ENCODE assay signal across 1 cellular context in genomic region chr1:28509705-28510349, GRCh38.
TF ChIP-seq lines count a peak whose summit lies in the region.

No MANE protein-coding gene starts in this region.

TF ChIP-seq in GM12878, 131 proteins besides CTCF, POLR2A, EP300 and RAD21 (continued from another document and continues in another):
- TF ChIP-seq ZBTB4 (CRISPR knock-in tag; IDR thresholded peaks at IDR 0.05) = peak; percentile 35; the same call in 1 of the 2 replicates
- no peak for TF ChIP-seq SRF (IDR thresholded peaks at IDR 0.05; ENCODE audit: low read depth in 2 of 2, low read length in 2 of 2)
- peak; percentile 64 for TF ChIP-seq FOXM1 (IDR thresholded peaks at IDR 0.05; ENCODE audit: low read depth, low read length)
- peak; percentile 88 for TF ChIP-seq PML (IDR thresholded peaks at IDR 0.05; ENCODE audit: low read length)
- no peak for TF ChIP-seq SPI1 (IDR thresholded peaks at IDR 0.05; ENCODE audit: borderline replicate concordance, insufficient read depth, low read depth, low read length)
- TF ChIP-seq EGR1 (IDR thresholded peaks at IDR 0.05; ENCODE audit: borderline replicate concordance in 1 of 2, low read depth in 2 of 2, low read length in 2 of 2) = no peak
- no peak for TF ChIP-seq SP1 (IDR thresholded peaks at IDR 0.05; ENCODE audit: low read depth, low read length)
- TF ChIP-seq ETV6 (conservative IDR thresholded peaks at IDR 0.05 in 1 of 2, IDR thresholded peaks at IDR 0.05 in 1 of 2; ENCODE audit: borderline replicate concordance in 1 of 2, low read depth in 1 of 2) = no peak
- 0 out of 2 replicates have a peak, but pooled peaks have one; percentile 4 for TF ChIP-seq PRDM15 (CRISPR knock-in tag; IDR thresholded peaks at IDR 0.05)
- TF ChIP-seq CBX5 (IDR thresholded peaks at IDR 0.05; ENCODE audit: low read depth) = no peak; the same call in 1 of the 2 replicates
- TF ChIP-seq HDAC2 (IDR thresholded peaks at IDR 0.05) = no peak
- no peak for TF ChIP-seq NRF1 (conservative IDR thresholded peaks at IDR 0.05; ENCODE audit: low read depth, low read length)
- TF ChIP-seq SKIL (IDR thresholded peaks at IDR 0.05; ENCODE audit: low read depth, poor library complexity, severe bottlenecking) = no peak
- TF ChIP-seq IRF4 (IDR thresholded peaks at IDR 0.05; ENCODE audit: low read depth, low read length) = no peak
- no peak for TF ChIP-seq KAT2A (conservative IDR thresholded peaks at IDR 0.05; ENCODE audit: control insufficient read depth, low read depth, low read length)
- TF ChIP-seq HDGF (IDR thresholded peaks at IDR 0.05) = no peak
- TF ChIP-seq KLF5 (IDR thresholded peaks at IDR 0.05; ENCODE audit: partially characterized antibody) = no peak
- TF ChIP-seq RBBP5 (conservative IDR thresholded peaks at IDR 0.05) = no peak
- TF ChIP-seq MTA3 (IDR thresholded peaks at IDR 0.05; ENCODE audit: borderline replicate concordance, low read length) = peak; percentile 29
- TF ChIP-seq SMC3 (IDR thresholded peaks at IDR 0.05; ENCODE audit: borderline replicate concordance, low read length) = no peak
- no peak for TF ChIP-seq ZNF384 (IDR thresholded peaks at IDR 0.05; ENCODE audit: borderline replicate concordance, low read depth, low read length)
- no peak for TF ChIP-seq E2F8 (IDR thresholded peaks at IDR 0.05; ENCODE audit: low read depth, partially characterized antibody)
- TF ChIP-seq SUZ12 (IDR thresholded peaks at IDR 0.05; ENCODE audit: unreplicated experiment) = no peak
- no peak for TF ChIP-seq MYB (IDR thresholded peaks at IDR 0.05; ENCODE audit: borderline replicate concordance, low read depth, low read length)
- TF ChIP-seq YBX1 (IDR thresholded peaks at IDR 0.05) = no peak
- TF ChIP-seq FOS (IDR thresholded peaks at IDR 0.05; ENCODE audit: borderline replicate concordance, extremely low read depth, insufficient read length) = no peak
- no peak for TF ChIP-seq RELA (IDR thresholded peaks at IDR 0.05; ENCODE audit: borderline replicate concordance, partially characterized antibody)
- no peak for TF ChIP-seq TBL1XR1 (IDR thresholded peaks at IDR 0.05; ENCODE audit: low read depth, low read length)
- TF ChIP-seq ZNF24 (IDR thresholded peaks at IDR 0.05) = no peak
- no peak for TF ChIP-seq NFYA (IDR thresholded peaks at IDR 0.05; ENCODE audit: borderline replicate concordance, low read depth, low read length)
- TF ChIP-seq CREB1 (IDR thresholded peaks at IDR 0.05; ENCODE audit: low read depth) = peak; percentile 46; the same call in 1 of the 2 replicates
- no peak for TF ChIP-seq ZZZ3 (IDR thresholded peaks at IDR 0.05; ENCODE audit: control insufficient read depth, insufficient read length, low read depth)
- no peak; the same call in 1 of the 2 replicates for TF ChIP-seq TARDBP (IDR thresholded peaks at IDR 0.05; ENCODE audit: borderline replicate concordance)
- TF ChIP-seq BCLAF1 (IDR thresholded peaks at IDR 0.05) = no peak
- TF ChIP-seq MYC (IDR thresholded peaks at IDR 0.05; ENCODE audit: insufficient read depth, insufficient read length, insufficient replicate concordance, low read length, severe bottlenecking) = no peak
- TF ChIP-seq ZBTB40 (IDR thresholded peaks at IDR 0.05; ENCODE audit: borderline replicate concordance) = no peak
- no peak for TF ChIP-seq NR2C2 (IDR thresholded peaks at IDR 0.05; ENCODE audit: borderline replicate concordance, control insufficient read depth, insufficient read length, low read depth)
- peak; percentile 93; the same call in 1 of the 2 replicates for TF ChIP-seq POLR2AphosphoS5 (IDR thresholded peaks at IDR 0.05; ENCODE audit: low read length)
- TF ChIP-seq RAD51 (IDR thresholded peaks at IDR 0.05) = no peak
- TF ChIP-seq ZNF217 (IDR thresholded peaks at IDR 0.05) = no peak
- TF ChIP-seq NFIC (IDR thresholded peaks at IDR 0.05; ENCODE audit: low read depth, low read length) = 0 out of 2 replicates have a peak, but pooled peaks have one; percentile 45
- no peak for TF ChIP-seq CHD4 (IDR thresholded peaks at IDR 0.05)
- no peak for TF ChIP-seq GATAD2B (conservative IDR thresholded peaks at IDR 0.05; ENCODE audit: low read depth)
- TF ChIP-seq HCFC1 (IDR thresholded peaks at IDR 0.05; ENCODE audit: low read length) = no peak
- no peak for TF ChIP-seq IKZF2 (IDR thresholded peaks at IDR 0.05)
- no peak for TF ChIP-seq EZH2 (IDR thresholded peaks at IDR 0.05; ENCODE audit: borderline replicate concordance, control insufficient read depth, low read depth, low read length)
- no peak for TF ChIP-seq SUPT20H (IDR thresholded peaks at IDR 0.05; ENCODE audit: borderline replicate concordance, control insufficient read depth, low read depth, low read length)
- TF ChIP-seq RCOR1 (conservative IDR thresholded peaks at IDR 0.05; ENCODE audit: low read depth, low read length) = no peak
- TF ChIP-seq MXI1 (IDR thresholded peaks at IDR 0.05; ENCODE audit: low read depth, low read length) = no peak
- TF ChIP-seq POU2F2 (IDR thresholded peaks at IDR 0.05; ENCODE audit: borderline replicate concordance, low read depth, low read length) = no peak
